ENCODE assay signal across 8 cellular contexts in genomic region chr7:135977020-135977741, GRCh38. TPM values are rescaled to one million over a fixed set of nuclear protein-coding genes. Genes with fewer than 3 reads are reported as not detected.
DNase-seq lines count a peak whose midpoint lies in the region; ATAC-seq and TF ChIP-seq lines count a peak whose summit lies in the region.

Gene MTPN (minus strand): TSS chr7:135977359. CDS start chr7:135977100, 259 bp downstream.

- no peaks in the 10 kb centered on the region for H3K9me3 ChIP-seq in prostate gland

- ATAC-seq in GM18498 (IDR thresholded peaks at IDR 0.05; ENCODE audit: unreplicated experiment) (peak; percentile 59), HG02938 (IDR thresholded peaks at IDR 0.05; ENCODE audit: unreplicated experiment) (peak; percentile 46), left ventricle myocardium superior (peak; percentile 99)

- TF ChIP-seq CTCF in prostate gland (IDR thresholded peaks at IDR 0.05): no peak

- WGBS in prostate gland: under 1% methylated on average over 47 of the region's 47 CpGs
- WGBS in urinary bladder: under 1% methylated on average over 47 of the region's 47 CpGs

- H3K4me3 ChIP-seq in prostate gland (peak within 1 kb of the TSS; percentile 88 to 91), urinary bladder (ENCODE audit: low read depth, low read length) (peak within 1 kb of the TSS; percentile 84)

- peak; percentile 92 to 98 for DNase-seq in NCI-H187 (lab: John Stamatoyannopoulos, UW)
- DNase-seq in T-helper 2 cell: peak; percentile 93 to 98 (median 97)
- DNase-seq in left ventricle myocardium superior: peak; percentile 100
- DNase-seq in prostate gland (ENCODE audit: low spot score): peak; percentile 98

- TF ChIP-seq POLR2A in prostate gland (IDR thresholded peaks at IDR 0.05): peak; percentile 50

- no peaks in the 10 kb centered on the region for H3K27me3 ChIP-seq in prostate gland (replicated peaks; ENCODE audit: insufficient read depth)

- H3K36me3 ChIP-seq in prostate gland (no peaks in the 10 kb centered on the region), urinary bladder (ENCODE audit: insufficient read depth) (no peaks in the 10 kb centered on the region)

- intact Hi-C loops in left ventricle myocardium superior (cut with micrococcal nuclease): no loop called here
- intact Hi-C loops in prostate gland (cut with DNase I): loop anchor here (5.0 kb wide), 1 partner anchor 315 kb away; the partner anchor contains the start of gene STMP1

- peak within 1 kb of the TSS; percentile 67 for H3K27ac ChIP-seq in angular gyrus (ENCODE audit: low read depth, low read length)
- peak within 1 kb of the TSS; percentile 76 to 81 for H3K27ac ChIP-seq in prostate gland
- H3K27ac ChIP-seq in urinary bladder (ENCODE audit: low read depth): peak within 1 kb of the TSS; percentile 79

- H3K4me1 ChIP-seq in prostate gland (replicated peaks) (peaks cover 5% of the 10 kb centered on the region), urinary bladder (ENCODE audit: insufficient read depth) (peaks cover 2% of the 10 kb centered on the region)

RNA-seq across cellular contexts. Expression of gene MTPN, which starts in this region (rescaled TPM):
- total RNA-seq in left ventricle myocardium superior: 75.2 TPM
- 100 to 1,000 TPM in 1 of 2 donors, 10 to 100 TPM in 1; 85.6 to 137 TPM for total RNA-seq in prostate gland
- 148 TPM for total RNA-seq in urinary bladder
- polyA plus RNA-seq in urinary bladder: 118 TPM

Comparison
In these comparisons a context has a peak if more than half of its experiments do, and no peak if none do; other contexts are left out.
1. Peak in every context shown above with its lines: DNase-seq, ATAC-seq, H3K4me3 ChIP-seq and H3K27ac ChIP-seq.
2. ATAC-seq: peak in every context shown above with its lines; median percentile 99 in left ventricle myocardium superior; 59 in GM18498; 46 in HG02938.